ENCODE assay signal across 8 cellular contexts in genomic region chr14:51239813-51240803, GRCh38. TPM values are rescaled to one million over a fixed set of nuclear protein-coding genes. Genes with fewer than 3 reads are reported as not detected.
DNase-seq lines count a peak whose midpoint lies in the region; ATAC-seq and TF ChIP-seq lines count a peak whose summit lies in the region.

TMX1 (plus strand) TSS chr14:51240247; CDS start chr14:51240293, 46 bp downstream.

- H2BK120ac ChIP-seq in IMR-90 (ENCODE audit: low read depth, low read length) = peak within 1 kb of the TSS; percentile 71

- intact Hi-C loops in IMR-90 (cut with micrococcal nuclease) (no loop called here), OCI-LY7 (cut with micrococcal nuclease; ENCODE audit: unreplicated experiment) (loop anchor here (5.0 to 10.0 kb wide), 4 partner anchors 363 to 1312 kb away; partner anchors contain the start of genes FRMD6, GPR137C and TXNDC16)

- peak within 1 kb of the TSS; percentile 83 for H3K56ac ChIP-seq in IMR-90 (ENCODE audit: extremely low read depth, insufficient read depth, low read length)

- no peak for TF ChIP-seq RAD21 in IMR-90 (IDR thresholded peaks at IDR 0.05; ENCODE audit: low read length)

- peaks cover 2% of the 10 kb centered on the region; the same call in 1 of the 2 replicates for H3K4me1 ChIP-seq in IMR-90 (ENCODE audit: control insufficient read depth, insufficient read depth, low read length)
- peaks cover 44% of the 10 kb centered on the region for H3K4me1 ChIP-seq in OCI-LY7 (ENCODE audit: insufficient read depth, low read length, poor library complexity, severe bottlenecking)

- peak within 1 kb of the TSS; percentile 94 for H3K14ac ChIP-seq in IMR-90 (replicated peaks; ENCODE audit: low read depth, low read length)

- dilution Hi-C loops in IMR-90 (cut with HindIII; ENCODE audit: low sequenced_read_pairs, unreplicated experiment) = no loop called here

- no peaks in the 10 kb centered on the region for H3K27me3 ChIP-seq in IMR-90 (ENCODE audit: control insufficient read depth, insufficient read depth, low read length)

- DNase-seq in DMS153 (lab: John Stamatoyannopoulos, UW) = peak; percentile 99
- peak; percentile 99 for DNase-seq in IMR-90
- peak; percentile 97 for DNase-seq in OCI-LY7 (ENCODE audit: low spot score)
- DNase-seq in activated T-cell treated with anti-CD3 and anti-CD28 coated beads for 1 hour (ENCODE audit: low read depth) = peak; percentile 71
- peak; percentile 98 for DNase-seq in epithelial cell of esophagus (ENCODE audit: low read depth)
- DNase-seq in middle frontal gyrus (ENCODE audit: extremely low spot score, low spot score) = peak; percentile 95
- DNase-seq in stimulated activated CD8-positive, alpha-beta memory T cell treated with anti-CD3 and anti-CD28 coated beads, Interleukin-2, amount 100 ng/mL, for 48 hours (ENCODE audit: low read depth in 2 of 2) = peak; percentile 82 to 85

- H3K4ac ChIP-seq in IMR-90 (ENCODE audit: low read depth, low read length) = peak within 1 kb of the TSS; percentile 95

- ATAC-seq in GM21529 (IDR thresholded peaks at IDR 0.05; ENCODE audit: unreplicated experiment) (peak; percentile 90), IMR-90 (ENCODE audit: low read depth) (peak; percentile 98)

- peak within 1 kb of the TSS; percentile 34 for H2AK9ac ChIP-seq in IMR-90 (replicated peaks; ENCODE audit: low read depth, low read length, poor library complexity)

- H3K23ac ChIP-seq in IMR-90 (ENCODE audit: low read depth, low read length) = peak within 1 kb of the TSS; percentile 88

- H3K9ac ChIP-seq in IMR-90 (ENCODE audit: low read depth, low read length) = peak within 1 kb of the TSS; percentile 96

- H4K8ac ChIP-seq in IMR-90 (ENCODE audit: low read depth in 2 of 2, low read length in 2 of 2) = peak within 1 kb of the TSS; percentile 83 to 92

- H3K79me1 ChIP-seq in IMR-90 (ENCODE audit: low read depth in 1 of 2, low read length in 2 of 2) = peaks cover 5 to 35% of the 10 kb centered on the region in 2 experiments; a peak in 3 of 4 replicates

- H3K9me2 ChIP-seq in OCI-LY7 (ENCODE audit: insufficient read depth, low read length) = no peaks in the 10 kb centered on the region

- H3K4me3 ChIP-seq in IMR-90 (ENCODE audit: insufficient read depth, low read depth, low read length) (peak within 1 kb of the TSS; percentile 84), OCI-LY7 (ENCODE audit: low read depth, low read length, poor library complexity, severe bottlenecking) (peak within 1 kb of the TSS; percentile 98), epithelial cell of esophagus (ENCODE audit: low read length) (peak within 1 kb of the TSS; percentile 99)

- H2BK20ac ChIP-seq in IMR-90 (ENCODE audit: low read depth, low read length) = no peak within 1 kb of the TSS

- TF ChIP-seq POLR2A in IMR-90 (IDR thresholded peaks at IDR 0.05; ENCODE audit: low read depth, low read length) = peak; percentile 83

- BruUV-seq in IMR-90 (replicated peaks; lab: Mats Ljungman, UMichigan) = TSS peak; percentile 48
- BruUV-seq in OCI-LY7 (replicated peaks; lab: Mats Ljungman, UMichigan) = no TSS peak

- H3K9me1 ChIP-seq in IMR-90 (ENCODE audit: insufficient read depth, low read length) = peaks cover 5% of the 10 kb centered on the region

- H3K36me3 ChIP-seq in IMR-90 (ENCODE audit: control insufficient read depth, insufficient read depth, low read length) (peaks cover 2% of the 10 kb centered on the region; the same call in 1 of the 2 replicates), OCI-LY7 (ENCODE audit: insufficient read depth, low read length) (peaks cover 26% of the 10 kb centered on the region)

- CTCF ChIA-PET in IMR-90 (lab: Yijun Ruan, JAX) = no interaction called here
- CTCF ChIA-PET in OCI-LY7 (lab: Charles Lee; ENCODE audit: unreplicated experiment) = interaction anchor here (0.5 kb wide), 1 partner anchor 81 kb away, joined by 3 read pairs; no protein-coding TSS in a partner anchor

- 0 out of 3 replicates have a peak within 1 kb of the TSS, but pooled peaks have one; percentile 11 for H2BK15ac ChIP-seq in IMR-90 (ENCODE audit: low read depth, low read length)

- H4K20me1 ChIP-seq in IMR-90 (ENCODE audit: insufficient read depth, low read length) (peaks cover 8% of the 10 kb centered on the region; the same call in 1 of the 2 replicates), OCI-LY7 (ENCODE audit: insufficient read depth, low read length) (peaks cover 22% of the 10 kb centered on the region)

- peak within 1 kb of the TSS; percentile 85 for H3K18ac ChIP-seq in IMR-90 (ENCODE audit: low read depth, low read length)

- peak within 1 kb of the TSS; percentile 77 for H2BK5ac ChIP-seq in IMR-90 (ENCODE audit: low read depth, low read length, poor library complexity, severe bottlenecking)

- peak within 1 kb of the TSS; percentile 84 for H4K91ac ChIP-seq in IMR-90 (ENCODE audit: insufficient read depth, low read depth, low read length)

- POLR2A ChIA-PET in IMR-90 (lab: Charles Lee; ENCODE audit: unreplicated experiment) = no interaction called here
- POLR2A ChIA-PET in OCI-LY7 (lab: Charles Lee) = interaction anchor here (0.7 to 1.0 kb wide), 5 partner anchors 8 to 1312 kb away, joined by 3 to 4 read pairs (median 3); partner anchors contain the start of genes GPR137C and TXNDC16

- in situ Hi-C loops in IMR-90 (cut with MboI; ENCODE audit: low sequenced_read_pairs) = no loop called here

- H2AFZ ChIP-seq in IMR-90 (replicated peaks; ENCODE audit: low read length, poor library complexity) = peak within 1 kb of the TSS; percentile 93
- peak within 1 kb of the TSS; percentile 95 for H2AFZ ChIP-seq in OCI-LY7 (ENCODE audit: low read length)

- TF ChIP-seq CTCF in IMR-90 (conservative IDR thresholded peaks at IDR 0.05; ENCODE audit: low read depth, low read length) = 0 out of 2 replicates have a peak, but pooled peaks have one; percentile 19
- peak; percentile 37; the same call in 1 of the 2 replicates for TF ChIP-seq CTCF in OCI-LY7 (conservative IDR thresholded peaks at IDR 0.05; ENCODE audit: low read length)
- TF ChIP-seq CTCF in epithelial cell of esophagus (IDR thresholded peaks at IDR 0.05; ENCODE audit: insufficient read depth, low read depth, low read length, missing control alignments) = no peak

- H3K27ac ChIP-seq in IMR-90 (ENCODE audit: insufficient read depth, low read length) (peak within 1 kb of the TSS; percentile 91), OCI-LY7 (ENCODE audit: low read depth, low read length, poor library complexity, severe bottlenecking) (peak within 1 kb of the TSS; percentile 60)

- peak within 1 kb of the TSS; percentile 81 for H4K5ac ChIP-seq in IMR-90 (ENCODE audit: low read depth, low read length)

- H3K4me2 ChIP-seq in IMR-90 (ENCODE audit: low read depth, low read length) = peak within 1 kb of the TSS; percentile 75
- H3K4me2 ChIP-seq in OCI-LY7 (ENCODE audit: low read length) = peak within 1 kb of the TSS; percentile 88

- peaks cover 50% of the 10 kb centered on the region for H3K79me2 ChIP-seq in OCI-LY7 (ENCODE audit: insufficient read depth, low read depth, low read length)

- H3K9me3 ChIP-seq in IMR-90 (ENCODE audit: control insufficient read depth, insufficient read depth, low read length) = no peaks in the 10 kb centered on the region
- H3K9me3 ChIP-seq in OCI-LY7 (ENCODE audit: low read length) = no peaks in the 10 kb centered on the region

- H2AK5ac ChIP-seq in IMR-90 (ENCODE audit: low read depth, low read length) = peak within 1 kb of the TSS; percentile 59; the same call in 1 of the 2 replicates

- WGBS in IMR-90 (ENCODE audit: extremely low coverage in 2 of 2, insufficient read length in 1 of 2), 2 experiments = 0% methylated on average over 39 of the region's 65 CpGs; no CpG with 5 or more reads in 1 of the 2 experiments

TF ChIP-seq in IMR-90, 13 proteins besides CTCF, POLR2A, EP300 and RAD21:
- TF ChIP-seq CHD1 (IDR thresholded peaks at IDR 0.05; ENCODE audit: low read depth, low read length) (no peak), CEBPB (IDR thresholded peaks at IDR 0.05; ENCODE audit: low read depth, low read length) (peak; percentile 92), MXI1 (IDR thresholded peaks at IDR 0.05; ENCODE audit: borderline replicate concordance, low read depth, low read length) (peak; percentile 46; the same call in 1 of the 2 replicates)
TF ChIP-seq in IMR-90: peak in this region for 2.

RNA-seq across cellular contexts. Expression of gene TMX1, which starts in this region (rescaled TPM):
- total RNA-seq in IMR-90 (2012; rRNA removed) = 24.7 and 47.8 TPM in 2 replicates
- 11.1 and 15.3 TPM in 2 replicates for polyA plus RNA-seq in IMR-90 (2012; rRNA removed)
- 3.4 and 5.9 TPM in 2 replicates for polyA plus RNA-seq in IMR-90 (2012; cell fraction: cytosol; rRNA removed)
- 0.87 and 3.7 TPM in 2 replicates for polyA plus RNA-seq in IMR-90 (2012; cell fraction: nucleus; rRNA removed; ENCODE audit: low replicate concordance)
- total RNA-seq in OCI-LY7 (2014; rRNA removed; shearing (Covaris generic)) = 33.6 and 34.3 TPM in 2 replicates
- 49.8 and 59.0 TPM in 2 replicates for total RNA-seq in OCI-LY7 (2022)

Comparison
In these comparisons a context has a peak if more than half of its experiments do, and no peak if none do; other contexts are left out.
1. Peak in every context shown above with its lines: DNase-seq, ATAC-seq, H3K4me3 ChIP-seq and H3K27ac ChIP-seq.